ENCODE assay signal across 8 cellular contexts in the genomic region with DNA sequence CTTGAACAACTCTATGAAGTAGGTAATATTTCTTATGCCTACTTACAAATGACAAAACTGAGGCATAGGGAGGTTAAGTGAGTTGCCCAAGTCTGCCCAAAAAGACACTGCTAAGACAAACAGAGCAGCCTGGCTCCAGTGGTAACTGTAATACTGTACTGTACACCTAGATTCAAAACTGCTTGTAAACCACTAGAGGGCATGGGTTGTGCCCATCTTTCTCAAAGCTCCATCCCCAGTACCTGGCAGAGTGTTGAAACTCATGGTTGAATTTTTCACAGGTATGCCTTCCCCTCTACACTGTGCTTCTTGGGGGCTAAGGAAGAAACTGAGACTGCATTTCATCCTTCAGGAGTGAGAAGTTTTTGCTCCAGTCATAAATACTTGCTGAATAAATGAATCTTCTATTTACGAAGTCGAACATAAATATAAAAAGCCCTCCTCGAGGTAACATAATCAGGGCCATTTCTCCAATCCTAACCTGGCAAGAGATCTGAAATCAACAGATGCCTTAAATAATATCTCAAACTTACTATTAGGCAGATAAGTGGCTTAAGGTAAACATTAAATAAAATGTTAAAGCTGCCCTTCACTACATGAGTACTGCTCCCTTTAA. TPM values are rescaled to one million over a fixed set of nuclear protein-coding genes. Genes with fewer than 3 reads are reported as not detected.
DNase-seq lines count a peak whose midpoint lies in the region; ATAC-seq and TF ChIP-seq lines count a peak whose summit lies in the region.

No MANE protein-coding gene starts in this region.

- H3K27me3 ChIP-seq in esophagus squamous epithelium: no peaks in the 10 kb centered on the region

- H3K4me1 ChIP-seq in esophagus squamous epithelium: peaks cover 20 to 82% (median 20%) of the 10 kb centered on the region in 3 donors

- no peaks in the 10 kb centered on the region for H3K9me3 ChIP-seq in esophagus squamous epithelium

- H3K36me3 Mint-ChIP-seq in activated CD4-positive, alpha-beta memory T cell treated with anti-CD3 and anti-CD28 coated beads, Interleukin-2, amount 10 ng/mL, durations not matched to agents 7 days and 5 days (ENCODE audit: low read depth): peaks cover 21% of the 10 kb centered on the region
- no peaks in the 10 kb centered on the region for H3K36me3 Mint-ChIP-seq in natural killer cell

- POLR2A ChIA-PET in activated CD4-positive, alpha-beta memory T cell treated with anti-CD3 and anti-CD28 coated beads, Interleukin-2, amount 10 ng/mL, durations not matched to agents 7 days and 5 days (lab: Charles Lee): interaction anchor here (0.6 to 0.9 kb wide), 4 partner anchors 8 to 301 kb away, joined by 3 to 4 read pairs (median 4); partner anchors contain the start of gene VAPA

- peaks cover 0 to 12% (median 4%) of the 10 kb centered on the region in 3 donors for H3K36me3 ChIP-seq in esophagus squamous epithelium

- peak overlapping the region; percentile 81 for H3K27ac Mint-ChIP-seq in activated CD4-positive, alpha-beta memory T cell treated with anti-CD3 and anti-CD28 coated beads, Interleukin-2, amount 10 ng/mL, durations not matched to agents 7 days and 5 days
- H3K27ac Mint-ChIP-seq in natural killer cell: peak overlapping the region; percentile 90 to 91

- intact Hi-C loops in esophagus squamous epithelium (cut with DNase I): loop anchor here (10.0 kb wide), 1 partner anchor 72 kb away; no protein-coding TSS in a partner anchor
- intact Hi-C loops in natural killer cell (cut with micrococcal nuclease): loop anchor here (1.0 to 10.0 kb wide), 4 partner anchors 60 to 302 kb away; partner anchors contain the start of genes RALBP1 and VAPA

- H3K4me3 Mint-ChIP-seq in activated CD4-positive, alpha-beta memory T cell treated with anti-CD3 and anti-CD28 coated beads, Interleukin-2, amount 10 ng/mL, durations not matched to agents 7 days and 5 days: peak overlapping the region; percentile 93
- H3K4me3 Mint-ChIP-seq in natural killer cell: peak overlapping the region; percentile 96

- CTCF ChIA-PET in activated CD4-positive, alpha-beta memory T cell treated with anti-CD3 and anti-CD28 coated beads, Interleukin-2, amount 10 ng/mL, durations not matched to agents 7 days and 5 days (lab: Charles Lee): interaction anchor here (0.7 to 2.5 kb wide), 4 partner anchors 49 to 547 kb away, joined by 3 to 8 read pairs (median 4); partner anchors contain the start of gene VAPA

- ATAC-seq in HG03342 (IDR thresholded peaks at IDR 0.05; ENCODE audit: unreplicated experiment): peak; percentile 34
- peak; percentile 49 to 60 (median 52) for ATAC-seq in natural killer cell
- no peak for ATAC-seq in GM21360 (IDR thresholded peaks at IDR 0.05; ENCODE audit: unreplicated experiment)

- peak; percentile 18 to 84 (median 68) for TF ChIP-seq CTCF in esophagus squamous epithelium (IDR thresholded peaks at IDR 0.05)
- TF ChIP-seq CTCF in natural killer cell (IDR thresholded peaks at IDR 0.05): peak; percentile 53

- peaks cover 64% of the 10 kb centered on the region for H3K4me1 Mint-ChIP-seq in activated CD4-positive, alpha-beta memory T cell treated with anti-CD3 and anti-CD28 coated beads, Interleukin-2, amount 10 ng/mL, durations not matched to agents 7 days and 5 days
- H3K4me1 Mint-ChIP-seq in natural killer cell: peaks cover 53 to 54% of the 10 kb centered on the region in 2 donors

- WGBS in esophagus squamous epithelium, 2 donors: 32 to 43% methylated on average over 3 of the region's 3 CpGs

- peak overlapping the region; percentile 80 to 98 (median 96) for H3K4me3 ChIP-seq in esophagus squamous epithelium

- H3K9me3 Mint-ChIP-seq in activated CD4-positive, alpha-beta memory T cell treated with anti-CD3 and anti-CD28 coated beads, Interleukin-2, amount 10 ng/mL, durations not matched to agents 7 days and 5 days: no peaks in the 10 kb centered on the region
- H3K9me3 Mint-ChIP-seq in natural killer cell: no peaks in the 10 kb centered on the region

- no peaks in the 10 kb centered on the region for H3K27me3 Mint-ChIP-seq in activated CD4-positive, alpha-beta memory T cell treated with anti-CD3 and anti-CD28 coated beads, Interleukin-2, amount 10 ng/mL, durations not matched to agents 7 days and 5 days
- H3K27me3 Mint-ChIP-seq in natural killer cell (ENCODE audit: low read depth in 2 of 2): no peaks in the 10 kb centered on the region

- peak; percentile 6 for DNase-seq in activated T-cell treated with anti-CD3 and anti-CD28 coated beads for 1 hour (ENCODE audit: low read depth)
- DNase-seq in activated T-cell treated with anti-CD3 and anti-CD28 coated beads, Interleukin-2, amount 50 U/mL, for 1 hour: no peak
- peak; percentile 34 for DNase-seq in NCI-H460 (ENCODE audit: extremely low read depth, low read depth)
- peak; percentile 33 for DNase-seq in activated CD4-positive, alpha-beta memory T cell treated with anti-CD3 and anti-CD28 coated beads, Interleukin-2, amount 10 ng/mL, durations not matched to agents 7 days and 5 days
- no peak for DNase-seq in esophagus squamous epithelium (lab: John Stamatoyannopoulos, UW)
- no peak for DNase-seq in natural killer cell

- H3K27ac ChIP-seq in esophagus squamous epithelium: peak overlapping the region; percentile 97 to 100 (median 100)

- peak in 1 of 4 donors; percentile 23 for TF ChIP-seq POLR2A in esophagus squamous epithelium (IDR thresholded peaks at IDR 0.05)

RNA-seq across cellular contexts. Expression of gene PPP4R1, which starts 2.0 kb away (rescaled TPM):
- 30.6 and 35.5 TPM in 2 replicates for total RNA-seq in NCI-H460 (2014; rRNA removed; shearing (Covaris generic))
- polyA plus RNA-seq in NCI-H460 (2014; cell fraction: nucleus; rRNA removed): 30.9 and 52.5 TPM in 2 replicates
- 10 to 100 TPM; 54.0 to 59.7 TPM for total RNA-seq in activated CD4-positive, alpha-beta memory T cell treated with anti-CD3 and anti-CD28 coated beads, Interleukin-2, amount 10 ng/mL, durations not matched to agents 7 days and 5 days
- total RNA-seq in esophagus squamous epithelium (100 to 1,000 TPM; 129 to 233 (median 186) TPM), natural killer cell (100 to 1,000 TPM in 1 of 3 donors, 10 to 100 TPM in 2; 60.5 to 108 (median 72.6) TPM)

Comparison
In these comparisons a context has a peak if more than half of its experiments do, and no peak if none do; other contexts are left out.
1. DNase-seq: peak in activated T-cell treated with anti-CD3 and anti-CD28 coated beads for 1 hour (single experiment), NCI-H460 (single experiment) and activated CD4-positive, alpha-beta memory T cell treated with anti-CD3 and anti-CD28 coated beads, Interleukin-2, amount 10 ng/mL, durations not matched to agents 7 days and 5 days (single experiment); none in activated T-cell treated with anti-CD3 and anti-CD28 coated beads, Interleukin-2, amount 50 U/mL, for 1 hour (single experiment), esophagus squamous epithelium (single experiment) and natural killer cell (single experiment).